ENCODE assay signal across 8 cellular contexts in genomic region chr11:47946682-47947575, GRCh38. TPM values are rescaled to one million over a fixed set of nuclear protein-coding genes. Genes with fewer than 3 reads are reported as not detected.
DNase-seq lines count a peak whose midpoint lies in the region; ATAC-seq and TF ChIP-seq lines count a peak whose summit lies in the region.

No MANE protein-coding gene starts in this region.

- no peaks in the 10 kb centered on the region for H3K9me3 ChIP-seq in ascending aorta

- intact Hi-C loops in ascending aorta (cut with DNase I), result loop anchor here (2.0 kb wide), 1 partner anchor 28 kb away; no protein-coding TSS in a partner anchor

- no peak for TF ChIP-seq CTCF in ascending aorta (IDR thresholded peaks at IDR 0.05)
- TF ChIP-seq CTCF in glutamatergic neuron (IDR thresholded peaks at IDR 0.05; ENCODE audit: partially characterized antibody, unreplicated experiment), result no peak

- H3K4me3 ChIP-seq in ascending aorta, result no peak overlapping the region

- no peaks in the 10 kb centered on the region for H3K36me3 Mint-ChIP-seq in glutamatergic neuron (ENCODE audit: unreplicated experiment)

- no peak overlapping the region for H3K4me3 Mint-ChIP-seq in glutamatergic neuron (ENCODE audit: unreplicated experiment)

- no peak overlapping the region for H3K27ac Mint-ChIP-seq in glutamatergic neuron (ENCODE audit: unreplicated experiment)

- H3K4me1 ChIP-seq in ascending aorta, result no peaks in the 10 kb centered on the region

- H3K4me1 Mint-ChIP-seq in glutamatergic neuron (ENCODE audit: low read depth, unreplicated experiment), result no peaks in the 10 kb centered on the region

- peak overlapping the region in 1 of 2 donors; percentile 6 for H3K27ac ChIP-seq in ascending aorta

- no peaks in the 10 kb centered on the region for H3K27me3 ChIP-seq in ascending aorta

- DNase-seq in ELR (ENCODE audit: low read depth) (peak; percentile 98), NOMO-1 treated with DMSO at 0.1 percent for 48 hours (lab: John Stamatoyannopoulos, UW; ENCODE audit: unreplicated experiment) (peak; percentile 78), ascending aorta (ENCODE audit: low spot score in 2 of 2) (peak; percentile 50 to 91), iris pigment epithelial cell (ENCODE audit: low read depth) (peak; percentile 96), cerebellar cortex (ENCODE audit: low spot score) (no peak), glutamatergic neuron (no peak)
- peak; percentile 52 for DNase-seq in stimulated activated CD8-positive, alpha-beta memory T cell treated with anti-CD3 and anti-CD28 coated beads, Interleukin-4, amount 100 ng/mL, for 48 hours

- no peak for ATAC-seq in HG03159 (IDR thresholded peaks at IDR 0.05; ENCODE audit: unreplicated experiment)

- no peaks in the 10 kb centered on the region for H3K9me3 Mint-ChIP-seq in glutamatergic neuron (ENCODE audit: unreplicated experiment)

- peaks cover 2% of the 10 kb centered on the region for H3K27me3 Mint-ChIP-seq in glutamatergic neuron (ENCODE audit: unreplicated experiment)

- H3K36me3 ChIP-seq in ascending aorta, result no peaks in the 10 kb centered on the region

RNA-seq across cellular contexts. Expression of gene PTPRJ, which starts 33.4 kb away (rescaled TPM):
- total RNA-seq in ascending aorta, result 5.9 TPM
- 2.4 TPM for total RNA-seq in glutamatergic neuron (ENCODE audit: unreplicated experiment)

Comparison
In these comparisons a context has a peak if more than half of its experiments do, and no peak if none do; other contexts are left out.
1. DNase-seq: peak in ELR (single experiment), NOMO-1 treated with DMSO at 0.1 percent for 48 hours (single experiment), ascending aorta (2 of 2), iris pigment epithelial cell (single experiment) and stimulated activated CD8-positive, alpha-beta memory T cell treated with anti-CD3 and anti-CD28 coated beads, Interleukin-4, amount 100 ng/mL, for 48 hours (single experiment); none in cerebellar cortex (single experiment) and glutamatergic neuron (single experiment).